1 cellular context compared by ENCODE assay signal in the genomic region with DNA sequence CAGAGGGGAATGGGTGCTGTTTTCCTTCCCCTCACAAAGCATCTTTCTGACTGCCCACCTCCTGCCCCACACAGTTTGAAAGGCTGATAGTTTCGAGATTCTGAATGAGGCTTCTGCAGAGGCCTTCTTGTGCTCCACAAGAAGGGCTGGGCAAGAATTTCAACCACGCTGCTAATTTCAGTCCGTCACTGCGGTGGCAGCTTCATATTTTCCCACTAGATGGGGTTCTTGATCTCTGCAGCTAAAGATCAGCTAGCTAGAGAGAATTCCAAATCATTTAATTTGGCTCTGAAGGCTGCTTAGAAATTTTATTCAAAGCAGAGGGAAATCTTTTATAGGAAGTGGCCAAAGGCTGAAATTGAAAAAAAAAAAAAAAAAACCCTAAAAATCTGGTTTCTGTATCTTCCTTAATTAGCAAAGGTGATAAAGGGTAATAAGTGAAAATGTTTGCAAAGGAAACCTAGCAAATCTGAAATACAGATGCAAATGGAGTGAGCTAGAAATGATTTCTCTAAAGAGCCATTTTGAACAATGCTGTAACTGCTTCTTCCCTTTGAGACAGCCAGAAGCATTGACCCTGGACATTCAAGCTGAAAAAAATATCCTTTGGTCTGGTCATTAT.
TF ChIP-seq lines count a peak whose summit lies in the region.

No MANE protein-coding gene starts in this region.

TF ChIP-seq in GM23338, 12 proteins besides CTCF, POLR2A, EP300 and RAD21:
- TF ChIP-seq, protein P1, sequence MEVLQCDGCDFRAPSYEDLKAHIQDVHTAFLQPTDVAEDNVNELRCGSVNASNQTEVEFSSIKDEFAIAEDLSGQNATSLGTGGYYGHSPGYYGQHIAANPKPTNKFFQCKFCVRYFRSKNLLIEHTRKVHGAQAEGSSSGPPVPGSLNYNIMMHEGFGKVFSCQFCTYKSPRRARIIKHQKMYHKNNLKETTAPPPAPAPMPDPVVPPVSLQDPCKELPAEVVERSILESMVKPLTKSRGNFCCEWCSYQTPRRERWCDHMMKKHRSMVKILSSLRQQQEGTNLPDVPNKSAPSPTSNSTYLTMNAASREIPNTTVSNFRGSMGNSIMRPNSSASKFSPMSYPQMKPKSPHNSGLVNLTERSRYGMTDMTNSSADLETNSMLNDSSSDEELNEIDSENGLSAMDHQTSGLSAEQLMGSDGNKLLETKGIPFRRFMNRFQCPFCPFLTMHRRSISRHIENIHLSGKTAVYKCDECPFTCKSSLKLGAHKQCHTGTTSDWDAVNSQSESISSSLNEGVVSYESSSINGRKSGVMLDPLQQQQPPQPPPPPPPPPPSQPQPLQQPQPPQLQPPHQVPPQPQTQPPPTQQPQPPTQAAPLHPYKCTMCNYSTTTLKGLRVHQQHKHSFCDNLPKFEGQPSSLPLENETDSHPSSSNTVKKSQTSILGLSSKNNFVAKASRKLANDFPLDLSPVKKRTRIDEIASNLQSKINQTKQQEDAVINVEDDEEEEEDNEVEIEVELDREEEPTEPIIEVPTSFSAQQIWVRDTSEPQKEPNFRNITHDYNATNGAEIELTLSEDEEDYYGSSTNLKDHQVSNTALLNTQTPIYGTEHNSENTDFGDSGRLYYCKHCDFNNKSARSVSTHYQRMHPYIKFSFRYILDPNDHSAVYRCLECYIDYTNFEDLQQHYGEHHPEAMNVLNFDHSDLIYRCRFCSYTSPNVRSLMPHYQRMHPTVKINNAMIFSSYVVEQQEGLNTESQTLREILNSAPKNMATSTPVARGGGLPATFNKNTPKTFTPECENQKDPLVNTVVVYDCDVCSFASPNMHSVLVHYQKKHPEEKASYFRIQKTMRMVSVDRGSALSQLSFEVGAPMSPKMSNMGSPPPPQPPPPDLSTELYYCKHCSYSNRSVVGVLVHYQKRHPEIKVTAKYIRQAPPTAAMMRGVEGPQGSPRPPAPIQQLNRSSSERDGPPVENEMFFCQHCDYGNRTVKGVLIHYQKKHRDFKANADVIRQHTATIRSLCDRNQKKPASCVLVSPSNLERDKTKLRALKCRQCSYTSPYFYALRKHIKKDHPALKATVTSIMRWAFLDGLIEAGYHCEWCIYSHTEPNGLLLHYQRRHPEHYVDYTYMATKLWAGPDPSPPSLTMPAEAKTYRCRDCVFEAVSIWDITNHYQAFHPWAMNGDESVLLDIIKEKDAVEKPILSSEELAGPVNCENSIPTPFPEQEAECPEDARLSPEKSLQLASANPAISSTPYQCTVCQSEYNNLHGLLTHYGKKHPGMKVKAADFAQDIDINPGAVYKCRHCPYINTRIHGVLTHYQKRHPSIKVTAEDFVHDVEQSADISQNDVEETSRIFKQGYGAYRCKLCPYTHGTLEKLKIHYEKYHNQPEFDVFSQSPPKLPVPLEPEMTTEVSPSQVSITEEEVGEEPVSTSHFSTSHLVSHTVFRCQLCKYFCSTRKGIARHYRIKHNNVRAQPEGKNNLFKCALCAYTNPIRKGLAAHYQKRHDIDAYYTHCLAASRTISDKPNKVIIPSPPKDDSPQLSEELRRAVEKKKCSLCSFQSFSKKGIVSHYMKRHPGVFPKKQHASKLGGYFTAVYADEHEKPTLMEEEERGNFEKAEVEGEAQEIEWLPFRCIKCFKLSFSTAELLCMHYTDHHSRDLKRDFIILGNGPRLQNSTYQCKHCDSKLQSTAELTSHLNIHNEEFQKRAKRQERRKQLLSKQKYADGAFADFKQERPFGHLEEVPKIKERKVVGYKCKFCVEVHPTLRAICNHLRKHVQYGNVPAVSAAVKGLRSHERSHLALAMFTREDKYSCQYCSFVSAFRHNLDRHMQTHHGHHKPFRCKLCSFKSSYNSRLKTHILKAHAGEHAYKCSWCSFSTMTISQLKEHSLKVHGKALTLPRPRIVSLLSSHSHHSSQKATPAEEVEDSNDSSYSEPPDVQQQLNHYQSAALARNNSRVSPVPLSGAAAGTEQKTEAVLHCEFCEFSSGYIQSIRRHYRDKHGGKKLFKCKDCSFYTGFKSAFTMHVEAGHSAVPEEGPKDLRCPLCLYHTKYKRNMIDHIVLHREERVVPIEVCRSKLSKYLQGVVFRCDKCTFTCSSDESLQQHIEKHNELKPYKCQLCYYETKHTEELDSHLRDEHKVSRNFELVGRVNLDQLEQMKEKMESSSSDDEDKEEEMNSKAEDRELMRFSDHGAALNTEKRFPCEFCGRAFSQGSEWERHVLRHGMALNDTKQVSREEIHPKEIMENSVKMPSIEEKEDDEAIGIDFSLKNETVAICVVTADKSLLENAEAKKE (CRISPR knock-in tag; IDR thresholded peaks at IDR 0.05) = peak; percentile 80; the same call in 1 of the 2 replicates
- TF ChIP-seq STAT1 (IDR thresholded peaks at IDR 0.05; ENCODE audit: unreplicated experiment) (no peak), EZH2phosphoT487 (IDR thresholded peaks at IDR 0.05; ENCODE audit: unreplicated experiment) (no peak), NANOG (IDR thresholded peaks at IDR 0.05; ENCODE audit: borderline replicate concordance) (0 out of 2 replicates have a peak, but pooled peaks have one; percentile 6), ZNF114 (CRISPR knock-in tag; IDR thresholded peaks at IDR 0.05) (0 out of 2 replicates have a peak, but pooled peaks have one; percentile 7)
TF ChIP-seq in GM23338: peak in this region for 3.
